8 cellular contexts compared by ENCODE assay signal in genomic region chr3:15428539-15428938, GRCh38. TPM values are rescaled to one million over a fixed set of nuclear protein-coding genes. Genes with fewer than 3 reads are reported as not detected.
DNase-seq lines count a peak whose midpoint lies in the region; TF ChIP-seq lines count a peak whose summit lies in the region.

No MANE protein-coding gene starts in this region.

- H3K27me3 Mint-ChIP-seq in T-helper 1 cell treated with Interleukin-12 subunit alpha and Interleukin-12 subunit beta and Interleukin-4 antibody, amounts not matched to agents 30 μg/mL and 1 μg/mL, for 36 hours (ENCODE audit: low read depth), result no peaks in the 10 kb centered on the region

- peaks cover 3% of the 10 kb centered on the region for H3K9me3 Mint-ChIP-seq in T-helper 1 cell treated with Interleukin-12 subunit alpha and Interleukin-12 subunit beta and Interleukin-4 antibody, amounts not matched to agents 30 μg/mL and 1 μg/mL, for 36 hours

- peaks cover 45% of the 10 kb centered on the region for H3K4me1 Mint-ChIP-seq in T-helper 1 cell treated with Interleukin-12 subunit alpha and Interleukin-12 subunit beta and Interleukin-4 antibody, amounts not matched to agents 30 μg/mL and 1 μg/mL, for 36 hours (ENCODE audit: low read depth)

- peaks cover 44% of the 10 kb centered on the region for H3K36me3 ChIP-seq in neuron (ENCODE audit: insufficient read depth, low read length)

- intact Hi-C loops in posterior vena cava (cut with DNase I), result no loop called here

- DNase-seq in activated gamma-delta T cell treated with Interleukin-2 at 50 U/mL for 16 hours, result peak; percentile 15
- DNase-seq in activated gamma-delta T cell (lab: John Stamatoyannopoulos, UW), result no peak
- peak; percentile 52 for DNase-seq in epithelial cell of proximal tubule (ENCODE audit: low read depth)
- no peak for DNase-seq in posterior vena cava (ENCODE audit: low spot score)
- DNase-seq in D341Med (ENCODE audit: low spot score), result no peak
- DNase-seq in NCI-H1105 treated with DMSO at 0.1 percent for 48 hours (lab: John Stamatoyannopoulos, UW), result no peak

- H3K4me3 ChIP-seq in epithelial cell of proximal tubule (ENCODE audit: low read depth, low read length) (peak overlapping the region; percentile 99), neuron (ENCODE audit: low read length) (peak overlapping the region; percentile 94)

- H3K36me3 Mint-ChIP-seq in T-helper 1 cell treated with Interleukin-12 subunit alpha and Interleukin-12 subunit beta and Interleukin-4 antibody, amounts not matched to agents 30 μg/mL and 1 μg/mL, for 36 hours (ENCODE audit: low read depth), result peaks cover 29% of the 10 kb centered on the region

- H3K27ac Mint-ChIP-seq in T-helper 1 cell treated with Interleukin-12 subunit alpha and Interleukin-12 subunit beta and Interleukin-4 antibody, amounts not matched to agents 30 μg/mL and 1 μg/mL, for 36 hours, result peak overlapping the region; percentile 90

- peak overlapping the region; percentile 96 for H3K4me3 Mint-ChIP-seq in T-helper 1 cell treated with Interleukin-12 subunit alpha and Interleukin-12 subunit beta and Interleukin-4 antibody, amounts not matched to agents 30 μg/mL and 1 μg/mL, for 36 hours

- no peaks in the 10 kb centered on the region for H3K27me3 ChIP-seq in neuron (ENCODE audit: insufficient read depth, low read length)

- H2AFZ ChIP-seq in neuron (ENCODE audit: low read depth, low read length), result no peak overlapping the region

- H3K4me1 ChIP-seq in neuron (ENCODE audit: insufficient read depth, low read length), result peaks cover 15% of the 10 kb centered on the region

- H3K9me3 ChIP-seq in neuron (ENCODE audit: low read length), result no peaks in the 10 kb centered on the region

- no peak for TF ChIP-seq CTCF in epithelial cell of proximal tubule (conservative IDR thresholded peaks at IDR 0.05; ENCODE audit: low read depth, low read length)

RNA-seq across cellular contexts. Expression of gene EAF1, which starts 1.1 kb away (rescaled TPM):
- 16.3 and 19.1 TPM in 2 replicates for total RNA-seq in epithelial cell of proximal tubule
- total RNA-seq in posterior vena cava, result 10 to 100 TPM; 15.3 to 16.7 TPM

RNA-seq across cellular contexts. Expression of gene METTL6, which starts 1.2 kb away (rescaled TPM):
- total RNA-seq in epithelial cell of proximal tubule (13.0 and 17.7 TPM in 2 replicates), posterior vena cava (10 to 100 TPM; 10.6 to 11.1 TPM)

Comparison
In these comparisons a context has a peak if more than half of its experiments do, and no peak if none do; other contexts are left out.
1. DNase-seq: peak in activated gamma-delta T cell treated with Interleukin-2 at 50 U/mL for 16 hours (single experiment) and epithelial cell of proximal tubule (single experiment); none in activated gamma-delta T cell (single experiment), posterior vena cava (single experiment), D341Med (single experiment) and NCI-H1105 treated with DMSO at 0.1 percent for 48 hours (single experiment).